Comparison of ENCODE assay signal across 35 cellular contexts in genomic region chr3:47554335-47554734, GRCh38.
"Had no signal": no experiment of that assay in that cellular context is flagged by ENCODE, and none has a peak within 500 bp of the region (broad histone marks: within the 10 kb centered on the region; RNA-seq: fewer than 3 reads in every experiment).

No MANE protein-coding gene starts in this region.

- H3K4me1 Mint-ChIP-seq: activated CD4-positive, alpha-beta memory T cell treated with anti-CD3 and anti-CD28 coated beads, Interleukin-2, amount 10 ng/mL, durations not matched to agents 7 days and 5 days; activated CD4-positive, alpha-beta T cell treated with anti-CD3 and anti-CD28 coated beads for 36 hours; activated CD4-positive, alpha-beta T cell treated with anti-CD3 and anti-CD28 coated beads, Interleukin-2, amount 10 ng/mL, durations not matched to agents 7 days and 5 days; activated CD8-positive, alpha-beta memory T cell treated with anti-CD3 and anti-CD28 coated beads, Interleukin-2, amount 10 ng/mL, durations not matched to agents 7 days and 5 days; activated naive CD4-positive, alpha-beta T cell treated with anti-CD3 and anti-CD28 coated beads, Interleukin-2, amount 10 ng/mL, durations not matched to agents 7 days and 5 days; activated naive CD4-positive, alpha-beta T cell treated with anti-CD3 and anti-CD28 coated beads, Interleukin-2, amount 50 U/mL, for 24 hours; activated naive CD8-positive, alpha-beta T cell treated with anti-CD3 and anti-CD28 coated beads, Interleukin-2, amount 50 U/mL, for 24 hours; central memory CD8-positive, alpha-beta T cell had no signal

- H3K27me3 Mint-ChIP-seq: brain had no signal

- H3K27ac Mint-ChIP-seq: activated CD4-positive, alpha-beta memory T cell treated with anti-CD3 and anti-CD28 coated beads, Interleukin-2, amount 10 ng/mL, durations not matched to agents 7 days and 5 days; activated CD4-positive, alpha-beta T cell treated with anti-CD3 and anti-CD28 coated beads for 36 hours; activated CD4-positive, alpha-beta T cell treated with anti-CD3 and anti-CD28 coated beads, Interleukin-2, amount 10 ng/mL, durations not matched to agents 7 days and 5 days; activated CD8-positive, alpha-beta memory T cell treated with anti-CD3 and anti-CD28 coated beads, Interleukin-2, amount 10 ng/mL, durations not matched to agents 7 days and 5 days; activated CD8-positive, alpha-beta T cell treated with anti-CD3 and anti-CD28 coated beads, Interleukin-2, amount 10 ng/mL, durations not matched to agents 7 days and 5 days; activated naive CD4-positive, alpha-beta T cell treated with anti-CD3 and anti-CD28 coated beads, Interleukin-2, amount 10 ng/mL, durations not matched to agents 7 days and 5 days; activated naive CD4-positive, alpha-beta T cell treated with anti-CD3 and anti-CD28 coated beads, Interleukin-2, amount 50 U/mL, for 24 hours; activated naive CD8-positive, alpha-beta T cell; activated naive CD8-positive, alpha-beta T cell treated with anti-CD3 and anti-CD28 coated beads, Interleukin-2, amount 10 ng/mL, durations not matched to agents 7 days and 5 days; activated naive CD8-positive, alpha-beta T cell treated with anti-CD3 and anti-CD28 coated beads, Interleukin-2, amount 50 U/mL, for 24 hours; activated T-cell treated with anti-CD3 and anti-CD28 coated beads, Interleukin-2, amount 50 U/mL, for 24 hours; activated T-helper 2 cell treated with anti-CD3 and anti-CD28 coated beads, Interferon-gamma antibody, Interleukin-2, Interleukin-4, amounts not matched to agents 10 μg/mL and 5 μg/mL and 100 μg/mL, durations not matched to agents 14 hours and 24 hours and 36 hours; T-helper 2 cell treated with Interferon-gamma antibody and Interleukin-4, amounts not matched to agents 5 μg/mL and 100 μg/mL, for 36 hours had no signal

- H3K4me3 ChIP-seq: ascending aorta, cardiac muscle cell had no signal

- H3K36me3 ChIP-seq: ascending aorta, cardiac muscle cell had no signal

- DNase-seq: activated CD4-positive, alpha-beta memory T cell treated with anti-CD3 and anti-CD28 coated beads, Interleukin-2, amount 10 ng/mL, durations not matched to agents 7 days and 5 days; activated CD4-positive, alpha-beta T cell treated with anti-CD3 and anti-CD28 coated beads for 1 hour; activated CD4-positive, alpha-beta T cell treated with anti-CD3 and anti-CD28 coated beads for 36 hours; activated CD4-positive, alpha-beta T cell treated with anti-CD3 and anti-CD28 coated beads for 48 hours; activated CD4-positive, alpha-beta T cell treated with anti-CD3 and anti-CD28 coated beads, Interleukin-2, amount 10 ng/mL, durations not matched to agents 7 days and 5 days; activated CD4-positive, alpha-beta T cell treated with anti-CD3 and anti-CD28 coated beads, Interleukin-2, amount 50 U/mL, for 48 hours; activated CD4-positive, CD25-positive, alpha-beta regulatory T cell; activated CD8-positive, alpha-beta memory T cell treated with anti-CD3 and anti-CD28 coated beads for 24 hours; activated CD8-positive, alpha-beta memory T cell treated with anti-CD3 and anti-CD28 coated beads, Interleukin-2, amount 10 ng/mL, durations not matched to agents 7 days and 5 days; activated CD8-positive, alpha-beta memory T cell treated with anti-CD3 and anti-CD28 coated beads, Interleukin-2, amount 50 U/mL, for 48 hours; activated CD8-positive, alpha-beta T cell treated with anti-CD3 and anti-CD28 coated beads, Interleukin-2, amount 10 ng/mL, durations not matched to agents 7 days and 5 days; activated effector memory CD4-positive, alpha-beta T cell treated with Interleukin-2 at 50 U/mL for 16 hours; activated gamma-delta T cell; activated naive CD4-positive, alpha-beta T cell treated with anti-CD3 and anti-CD28 coated beads, Interleukin-2, amount 10 ng/mL, durations not matched to agents 7 days and 5 days; activated naive CD4-positive, alpha-beta T cell treated with Interleukin-2 at 50 U/mL for 16 hours; activated naive CD8-positive, alpha-beta T cell treated with anti-CD3 and anti-CD28 coated beads, Interleukin-2, amount 10 ng/mL, durations not matched to agents 7 days and 5 days; activated naive CD8-positive, alpha-beta T cell treated with anti-CD3 and anti-CD28 coated beads, Interleukin-2, amount 50 U/mL, for 24 hours; activated T-cell treated with anti-CD3 and anti-CD28 coated beads, Interleukin-2, amount 50 U/mL, for 24 hours; activated T-cell treated with anti-CD3 and anti-CD28 coated beads, Interleukin-2, amount 50 U/mL, for 48 hours; amygdala; anterior cingulate cortex; caudate nucleus; cerebellar nuclear complex; T-helper 2 cell; T-helper 9 cell had no signal

- H3K27me3 ChIP-seq: ascending aorta, cardiac muscle cell had no signal

- H3K36me3 Mint-ChIP-seq: activated CD8-positive, alpha-beta memory T cell treated with anti-CD3 and anti-CD28 coated beads, Interleukin-2, amount 10 ng/mL, durations not matched to agents 7 days and 5 days; activated naive CD4-positive, alpha-beta T cell treated with anti-CD3 and anti-CD28 coated beads, Interleukin-2, amount 10 ng/mL, durations not matched to agents 7 days and 5 days; activated naive CD4-positive, alpha-beta T cell treated with anti-CD3 and anti-CD28 coated beads, Interleukin-2, amount 50 U/mL, for 24 hours; activated naive CD8-positive, alpha-beta T cell treated with anti-CD3 and anti-CD28 coated beads, Interleukin-2, amount 10 ng/mL, durations not matched to agents 7 days and 5 days; brain had no signal

- H3K27ac ChIP-seq: ascending aorta, cardiac muscle cell, VCaP had no signal

- H3K9me3 Mint-ChIP-seq: activated CD4-positive, alpha-beta memory T cell treated with anti-CD3 and anti-CD28 coated beads, Interleukin-2, amount 10 ng/mL, durations not matched to agents 7 days and 5 days; activated CD4-positive, alpha-beta T cell treated with anti-CD3 and anti-CD28 coated beads, Interleukin-2, amount 10 ng/mL, durations not matched to agents 7 days and 5 days; activated naive CD4-positive, alpha-beta T cell treated with anti-CD3 and anti-CD28 coated beads, Interleukin-2, amount 10 ng/mL, durations not matched to agents 7 days and 5 days; activated naive CD4-positive, alpha-beta T cell treated with anti-CD3 and anti-CD28 coated beads, Interleukin-2, amount 50 U/mL, for 24 hours; activated naive CD8-positive, alpha-beta T cell treated with anti-CD3 and anti-CD28 coated beads, Interleukin-2, amount 10 ng/mL, durations not matched to agents 7 days and 5 days; activated naive CD8-positive, alpha-beta T cell treated with anti-CD3 and anti-CD28 coated beads, Interleukin-2, amount 50 U/mL, for 24 hours; activated T-cell treated with anti-CD3 and anti-CD28 coated beads, Interleukin-2, amount 50 U/mL, for 24 hours; activated T-helper 2 cell treated with anti-CD3 and anti-CD28 coated beads, Interferon-gamma antibody, Interleukin-2, Interleukin-4, amounts not matched to agents 10 μg/mL and 5 μg/mL and 100 μg/mL, durations not matched to agents 14 hours and 24 hours and 36 hours; central memory CD8-positive, alpha-beta T cell; T-helper 2 cell treated with Interferon-gamma antibody and Interleukin-4, amounts not matched to agents 5 μg/mL and 100 μg/mL, for 36 hours had no signal

- H3K4me3 Mint-ChIP-seq: activated CD4-positive, alpha-beta memory T cell treated with anti-CD3 and anti-CD28 coated beads, Interleukin-2, amount 10 ng/mL, durations not matched to agents 7 days and 5 days; activated CD4-positive, alpha-beta T cell treated with anti-CD3 and anti-CD28 coated beads for 36 hours; activated CD4-positive, alpha-beta T cell treated with anti-CD3 and anti-CD28 coated beads, Interleukin-2, amount 10 ng/mL, durations not matched to agents 7 days and 5 days; activated CD8-positive, alpha-beta memory T cell treated with anti-CD3 and anti-CD28 coated beads, Interleukin-2, amount 10 ng/mL, durations not matched to agents 7 days and 5 days; activated CD8-positive, alpha-beta T cell treated with anti-CD3 and anti-CD28 coated beads, Interleukin-2, amount 10 ng/mL, durations not matched to agents 7 days and 5 days; activated naive CD4-positive, alpha-beta T cell treated with anti-CD3 and anti-CD28 coated beads, Interleukin-2, amount 10 ng/mL, durations not matched to agents 7 days and 5 days; activated naive CD4-positive, alpha-beta T cell treated with anti-CD3 and anti-CD28 coated beads, Interleukin-2, amount 50 U/mL, for 24 hours; activated naive CD8-positive, alpha-beta T cell; activated naive CD8-positive, alpha-beta T cell treated with anti-CD3 and anti-CD28 coated beads, Interleukin-2, amount 10 ng/mL, durations not matched to agents 7 days and 5 days; activated naive CD8-positive, alpha-beta T cell treated with anti-CD3 and anti-CD28 coated beads, Interleukin-2, amount 50 U/mL, for 24 hours; activated T-cell treated with anti-CD3 and anti-CD28 coated beads, Interleukin-2, amount 50 U/mL, for 24 hours; brain; central memory CD8-positive, alpha-beta T cell; T-helper 2 cell treated with Interferon-gamma antibody and Interleukin-4, amounts not matched to agents 5 μg/mL and 100 μg/mL, for 36 hours had no signal

- H3K4me1 ChIP-seq: ascending aorta had no signal

- ATAC-seq: activated CD4-positive, alpha-beta T cell treated with anti-CD3 and anti-CD28 coated beads for 36 hours; activated CD4-positive, CD25-positive, alpha-beta regulatory T cell treated with anti-CD3 and anti-CD28 coated beads, Interleukin-2, amount 50 U/mL, for 24 hours; activated CD8-positive, alpha-beta memory T cell treated with anti-CD3 and anti-CD28 coated beads, Interleukin-2, amount 10 ng/mL, durations not matched to agents 7 days and 5 days; activated CD8-positive, alpha-beta T cell treated with anti-CD3 and anti-CD28 coated beads, Interleukin-2, amount 10 ng/mL, durations not matched to agents 7 days and 5 days; activated naive CD8-positive, alpha-beta T cell treated with anti-CD3 and anti-CD28 coated beads, Interleukin-2, amount 50 U/mL, for 24 hours had no signal

- H3K9me3 ChIP-seq: ascending aorta had no signal
